Comparison of ENCODE assay signal across 16 cellular contexts in the genomic region with DNA sequence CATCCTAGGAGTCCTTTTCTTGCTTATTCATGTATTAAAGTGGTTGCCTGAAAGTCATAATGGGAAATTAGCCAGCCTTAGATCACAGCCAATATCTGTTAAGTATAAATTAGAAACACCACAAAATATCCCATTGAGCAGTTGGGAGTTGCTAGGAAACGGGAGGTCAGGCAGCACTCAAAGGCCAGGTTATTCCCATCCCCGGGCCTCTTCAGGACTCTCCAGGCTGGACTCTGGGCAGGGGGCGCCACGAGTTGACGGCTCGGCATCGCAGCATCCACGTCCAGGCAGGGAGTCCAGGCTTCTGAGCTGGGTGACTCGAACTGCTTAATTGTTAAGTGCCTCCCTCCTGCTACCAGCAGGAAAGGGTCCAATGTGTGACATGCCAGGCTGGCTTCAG.
A peak's percentile ranks its signal among the peaks of the same experiment; 100 is the strongest.
DNase-seq lines count a peak whose midpoint lies in the region; ATAC-seq, FAIRE-seq and TF ChIP-seq lines count a peak whose summit lies in the region.
"Had no signal": no experiment of that assay in that cellular context is flagged by ENCODE, and none has a peak within 500 bp of the region (broad histone marks: within the 10 kb centered on the region; RNA-seq: fewer than 3 reads in every experiment).

No MANE protein-coding gene starts in this region.

- TF ChIP-seq POLR2A in HepG2 (IDR thresholded peaks at IDR 0.05; ENCODE audit: insufficient read depth in 1 of 2, low read depth in 2 of 2, low read length in 2 of 2): no peak

- peaks cover 21% of the 10 kb centered on the region; the same call in 1 of the 2 replicates for H3K36me3 ChIP-seq in HUES64 (ENCODE audit: insufficient read depth, low read length)
- peaks cover 1 to 23% of the 10 kb centered on the region in 2 experiments; a peak in 4 of 5 replicates for H3K36me3 ChIP-seq in HepG2 (replicated peaks in 1 of 2; ENCODE audit: control insufficient read depth in 1 of 2, insufficient read depth in 2 of 2, low read length in 2 of 2)
- H3K36me3 ChIP-seq: left lung, pancreas had no signal

- TF ChIP-seq EP300 in HepG2 (IDR thresholded peaks at IDR 0.05; ENCODE audit: low read depth in 2 of 2, low read length in 2 of 2): no peak
- TF ChIP-seq EP300 in HepG2 (CRISPR knock-in tag; IDR thresholded peaks at IDR 0.05; ENCODE audit: borderline replicate concordance): no peak

- no peak overlapping the region for H2AFZ ChIP-seq in HepG2 (ENCODE audit: low read length)

- FAIRE-seq in HepG2 (lab: Jason Lieb, UNC): no peak
- FAIRE-seq: pancreas had no signal

- H3K27me3 ChIP-seq in HUES64 (ENCODE audit: insufficient read depth, low read length): no peaks in the 10 kb centered on the region
- H3K27me3 ChIP-seq in HepG2 (ENCODE audit: control insufficient read depth in 1 of 2, insufficient read depth in 2 of 2, low read length in 2 of 2): no peaks in the 10 kb centered on the region; a peak in 2 of 5 replicates
- H3K27me3 ChIP-seq: left lung, pancreas had no signal

- H3K4me1 Mint-ChIP-seq in brain: peaks cover 93% of the 10 kb centered on the region
- no peaks in the 10 kb centered on the region for H3K4me1 Mint-ChIP-seq in activated T-cell treated with anti-CD3 and anti-CD28 coated beads, Interleukin-2, amount 50 U/mL, for 4 hours (ENCODE audit: low read depth)
- no peaks in the 10 kb centered on the region for H3K4me1 Mint-ChIP-seq in activated T-cell treated with anti-CD3 and anti-CD28 coated beads, Interleukin-2, amount 50 U/mL, for 24 hours (ENCODE audit: low read depth)
- H3K4me1 Mint-ChIP-seq: activated naive CD4-positive, alpha-beta T cell treated with anti-CD3 and anti-CD28 coated beads, Interleukin-2, amount 10 ng/mL, durations not matched to agents 7 days and 5 days had no signal

- H3K4me1 ChIP-seq in HUES64 (ENCODE audit: insufficient read depth, low read length) (peaks cover 51% of the 10 kb centered on the region), HepG2 (ENCODE audit: insufficient read depth, low read length) (peaks cover 55% of the 10 kb centered on the region)

- H3K4me3 ChIP-seq in HUES64 (ENCODE audit: low read length): no peak overlapping the region
- no peak overlapping the region for H3K4me3 ChIP-seq in HepG2 (replicated peaks in 1 of 3; ENCODE audit: insufficient read depth in 1 of 3, low read depth in 2 of 3, low read length in 3 of 3)
- H3K4me3 ChIP-seq: coronary artery, left lung, pancreas had no signal

- 57% methylated on average over 9 of the region's 9 CpGs for WGBS in HUES64
- WGBS in HepG2 (ENCODE audit: low lambda C conversion rate): 49% methylated on average over 8 of the region's 9 CpGs

- in situ Hi-C loops in HepG2 (cut with HindIII; ENCODE audit: extremely low pct_ligation_motif_present, low pct_unique_long_range_greater_than_20kb): no loop called here

- intact Hi-C loops in HepG2 (cut with micrococcal nuclease; ENCODE audit: unreplicated experiment): loop anchor here (10.0 kb wide), 1 partner anchor 269 kb away; the partner anchor contains the start of gene ZNF622

- peak overlapping the region; percentile 24; the same call in 1 of the 2 replicates for H3K27ac ChIP-seq in HUES64 (ENCODE audit: low read depth, low read length)
- peak overlapping the region; percentile 9 for H3K27ac ChIP-seq in HepG2 (ENCODE audit: extremely low read length, insufficient read depth, low read length)
- H3K27ac ChIP-seq: coronary artery, left lung, pancreas had no signal

- TF ChIP-seq RAD21 in HepG2 (CRISPR knock-in tag; IDR thresholded peaks at IDR 0.05): no peak

- no TSS peak for BruUV-seq in HepG2 (replicated peaks; lab: Mats Ljungman, UMichigan)

- ATAC-seq in HepG2 (no peak), GM21515 (IDR thresholded peaks at IDR 0.05; ENCODE audit: unreplicated experiment) (no peak)
- ATAC-seq in activated T-cell treated with anti-CD3 and anti-CD28 coated beads, Interleukin-2, amount 50 U/mL, for 4 hours: no peak
- ATAC-seq: left lung, pancreas had no signal

- peaks cover 20% of the 10 kb centered on the region for H3K36me3 Mint-ChIP-seq in brain
- H3K36me3 Mint-ChIP-seq in activated T-cell treated with anti-CD3 and anti-CD28 coated beads, Interleukin-2, amount 50 U/mL, for 4 hours (ENCODE audit: insufficient read depth): no peaks in the 10 kb centered on the region
- H3K36me3 Mint-ChIP-seq in activated T-cell treated with anti-CD3 and anti-CD28 coated beads, Interleukin-2, amount 50 U/mL, for 24 hours (ENCODE audit: low read depth): no peaks in the 10 kb centered on the region
- H3K36me3 Mint-ChIP-seq: activated naive CD4-positive, alpha-beta T cell treated with anti-CD3 and anti-CD28 coated beads, Interleukin-2, amount 10 ng/mL, durations not matched to agents 7 days and 5 days had no signal

- DNase-seq in HepG2 (ENCODE audit: low spot score) (no peak), retina (peak; percentile 62)
- DNase-seq in activated T-cell treated with anti-CD3 and anti-CD28 coated beads, Interleukin-2, amount 50 U/mL, for 4 hours: no peak
- DNase-seq in activated T-cell treated with anti-CD3 and anti-CD28 coated beads, Interleukin-2, amount 50 U/mL, for 24 hours: no peak
- DNase-seq: activated naive CD4-positive, alpha-beta T cell treated with anti-CD3 and anti-CD28 coated beads, Interleukin-2, amount 10 ng/mL, durations not matched to agents 7 days and 5 days; activated T-cell treated with anti-CD3 and anti-CD28 coated beads for 4 hours; AML-193; Caco-2; left lung; NCI-H1436 treated with DMSO at 0.1 percent for 48 hours; pancreas; stimulated activated CD4-positive, alpha-beta T cell treated with anti-CD3 and anti-CD28 coated beads, Interleukin-4, amount 100 ng/mL, for 4 hours had no signal

- H3K4me3 Mint-ChIP-seq in brain: peak overlapping the region; percentile 63 to 81 (median 71)
- no peak overlapping the region for H3K4me3 Mint-ChIP-seq in activated T-cell treated with anti-CD3 and anti-CD28 coated beads, Interleukin-2, amount 50 U/mL, for 4 hours
- no peak overlapping the region for H3K4me3 Mint-ChIP-seq in activated T-cell treated with anti-CD3 and anti-CD28 coated beads, Interleukin-2, amount 50 U/mL, for 24 hours
- H3K4me3 Mint-ChIP-seq: activated naive CD4-positive, alpha-beta T cell treated with anti-CD3 and anti-CD28 coated beads, Interleukin-2, amount 10 ng/mL, durations not matched to agents 7 days and 5 days had no signal

- no peak for TF ChIP-seq CTCF in brain (conservative IDR thresholded peaks at IDR 0.05)
- TF ChIP-seq CTCF in HepG2 (CRISPR knock-in tag; IDR thresholded peaks at IDR 0.05): 0 out of 2 replicates have a peak, but pooled peaks have one; percentile 7

- H3K4me2 ChIP-seq in HepG2 (ENCODE audit: low read depth, low read length): no peak overlapping the region

- CTCF ChIA-PET in HepG2 (lab: Yijun Ruan, JAX; ENCODE audit: low intra/inter-chr PET ratio, low total read pairs): no interaction called here

- POLR2A ChIA-PET in HepG2 (lab: Yijun Ruan, JAX): interaction anchor here (5.1 kb wide), 1 partner anchor 24 kb away, joined by 91 read pairs; no protein-coding TSS in a partner anchor

- H3K27ac Mint-ChIP-seq in brain: peak overlapping the region; percentile 97 to 99 (median 98)
- H3K27ac Mint-ChIP-seq in activated T-cell treated with anti-CD3 and anti-CD28 coated beads, Interleukin-2, amount 50 U/mL, for 24 hours: no peak overlapping the region
- H3K27ac Mint-ChIP-seq: activated naive CD4-positive, alpha-beta T cell treated with anti-CD3 and anti-CD28 coated beads, Interleukin-2, amount 10 ng/mL, durations not matched to agents 7 days and 5 days had no signal

- peaks cover 66% of the 10 kb centered on the region for H3K79me2 ChIP-seq in HepG2 (ENCODE audit: insufficient read depth, low read length)

- peaks cover 0 to 6% (median 0%) of the 10 kb centered on the region in 5 experiments for H3K9me3 Mint-ChIP-seq in brain
- H3K9me3 Mint-ChIP-seq in activated T-cell treated with anti-CD3 and anti-CD28 coated beads, Interleukin-2, amount 50 U/mL, for 4 hours: no peaks in the 10 kb centered on the region
- H3K9me3 Mint-ChIP-seq in activated T-cell treated with anti-CD3 and anti-CD28 coated beads, Interleukin-2, amount 50 U/mL, for 24 hours: no peaks in the 10 kb centered on the region
- H3K9me3 Mint-ChIP-seq: activated naive CD4-positive, alpha-beta T cell treated with anti-CD3 and anti-CD28 coated beads, Interleukin-2, amount 10 ng/mL, durations not matched to agents 7 days and 5 days had no signal

- H3K9ac ChIP-seq in HUES64 (ENCODE audit: low read depth, low read length) (no peak overlapping the region), HepG2 (ENCODE audit: insufficient read depth, low read depth, low read length) (no peak overlapping the region)

- no peaks in the 10 kb centered on the region for H3K9me3 ChIP-seq in HUES64 (ENCODE audit: insufficient read depth, low read depth, low read length)
- H3K9me3 ChIP-seq in HepG2 (ENCODE audit: low read length): no peaks in the 10 kb centered on the region
- H3K9me3 ChIP-seq: Caco-2, left lung, pancreas had no signal

- peaks cover 3% of the 10 kb centered on the region for H3K27me3 Mint-ChIP-seq in brain
- peaks cover 10% of the 10 kb centered on the region for H3K27me3 Mint-ChIP-seq in activated T-cell treated with anti-CD3 and anti-CD28 coated beads, Interleukin-2, amount 50 U/mL, for 4 hours (ENCODE audit: low read depth)
- peaks cover 16% of the 10 kb centered on the region for H3K27me3 Mint-ChIP-seq in activated T-cell treated with anti-CD3 and anti-CD28 coated beads, Interleukin-2, amount 50 U/mL, for 24 hours

- peaks cover 3% of the 10 kb centered on the region; the same call in 1 of the 2 replicates for H4K20me1 ChIP-seq in HepG2 (ENCODE audit: insufficient read depth, low read length)

TF ChIP-seq in HepG2, 621 proteins besides CTCF, POLR2A, EP300 and RAD21 (continues in another document):
- TF ChIP-seq RBFOX2 (IDR thresholded peaks at IDR 0.05; ENCODE audit: low read depth, low read length): 0 out of 2 replicates have a peak, but pooled peaks have one; percentile 32

Comparison
In these comparisons a context has a peak if more than half of its experiments do, and no peak if none do; other contexts are left out.
1. H3K4me3 Mint-ChIP-seq: peak in brain (5 of 5); none in activated T-cell treated with anti-CD3 and anti-CD28 coated beads, Interleukin-2, amount 50 U/mL, for 4 hours (single experiment) and activated T-cell treated with anti-CD3 and anti-CD28 coated beads, Interleukin-2, amount 50 U/mL, for 24 hours (single experiment).